ENCODE assay signal across 6 cellular contexts in the genomic region with DNA sequence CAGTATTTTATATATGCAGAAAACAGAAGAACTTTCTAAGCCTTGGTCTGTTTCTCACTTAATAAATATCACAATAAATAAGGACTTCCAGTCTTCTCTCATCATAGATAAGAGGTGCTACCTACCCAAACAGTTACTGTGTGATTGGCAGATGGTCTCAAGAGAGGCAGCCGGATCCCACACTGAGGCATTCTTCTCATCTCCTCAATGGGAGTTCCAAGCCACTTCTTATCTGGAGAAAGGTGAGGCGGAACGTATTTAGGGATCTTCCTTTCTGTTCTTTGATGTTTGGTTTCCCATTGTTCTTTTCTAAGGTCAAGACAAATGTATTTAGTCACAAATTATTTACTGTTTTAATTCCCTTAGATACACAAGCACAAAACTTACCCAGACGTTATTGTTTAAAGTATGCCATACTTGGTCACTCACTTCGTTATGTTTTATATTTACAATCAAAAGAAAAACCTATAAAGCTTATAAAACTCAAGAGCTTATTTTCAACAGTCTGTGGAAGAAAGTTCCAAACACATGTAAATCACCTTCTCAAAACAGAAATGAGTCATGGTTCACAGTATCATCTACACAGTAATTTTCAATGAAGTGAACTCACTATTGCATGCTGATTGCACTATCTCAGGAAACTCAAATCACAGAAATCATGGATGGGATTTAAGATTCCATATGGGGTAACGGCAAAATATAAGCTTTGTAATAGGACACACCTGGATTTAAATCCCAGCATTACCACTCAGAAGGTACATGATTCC. TPM values are rescaled to one million over a fixed set of nuclear protein-coding genes. Genes with fewer than 3 reads are reported as not detected.
DNase-seq lines count a peak whose midpoint lies in the region; ATAC-seq and TF ChIP-seq lines count a peak whose summit lies in the region.
"Not testable (repeated sequence)": the region's sequence is repeated elsewhere in the genome, so short reads cannot be mapped to it uniquely, and the experiment has no call there.

No MANE protein-coding gene starts in this region.

- H3K36me3 Mint-ChIP-seq in activated CD4-positive, alpha-beta T cell treated with anti-CD3 and anti-CD28 coated beads for 36 hours (ENCODE audit: low read depth), result not testable (repeated sequence)
- H3K36me3 Mint-ChIP-seq in MCF 10A (ENCODE audit: insufficient read depth, unreplicated experiment) (peaks cover 19% of the 10 kb centered on the region), endodermal cell (ENCODE audit: low read depth) (peaks cover 11% of the 10 kb centered on the region)

- H3K9me3 Mint-ChIP-seq in activated CD4-positive, alpha-beta T cell treated with anti-CD3 and anti-CD28 coated beads for 36 hours (ENCODE audit: low read depth); MCF 10A (ENCODE audit: unreplicated experiment); endodermal cell: not testable (repeated sequence)

- not testable (repeated sequence) for H2AFZ ChIP-seq in IMR-90 (replicated peaks; ENCODE audit: low read length, poor library complexity)

- not testable (repeated sequence) for H3K27me3 Mint-ChIP-seq in activated CD4-positive, alpha-beta T cell treated with anti-CD3 and anti-CD28 coated beads for 36 hours; MCF 10A (ENCODE audit: insufficient read depth, unreplicated experiment); endodermal cell (ENCODE audit: insufficient read depth)

- TF ChIP-seq RAD21 in IMR-90 (IDR thresholded peaks at IDR 0.05; ENCODE audit: low read length), result not testable (repeated sequence)

- not testable (repeated sequence) for H3K9ac ChIP-seq in IMR-90 (ENCODE audit: low read depth, low read length); endodermal cell (ENCODE audit: extremely low read depth, low read length, poor library complexity, severe bottlenecking); mesendoderm (ENCODE audit: low read length)

- H2BK20ac ChIP-seq in IMR-90 (ENCODE audit: low read depth, low read length), result not testable (repeated sequence)

- H3K36me3 ChIP-seq in IMR-90 (ENCODE audit: control insufficient read depth, insufficient read depth, low read length); mesendoderm (ENCODE audit: control insufficient read depth, insufficient read depth, low read length): not testable (repeated sequence)
- H3K36me3 ChIP-seq in endodermal cell (ENCODE audit: control insufficient read depth, insufficient read depth, low read length), result peaks cover 10% of the 10 kb centered on the region

- not testable (repeated sequence) for TF ChIP-seq POLR2A in IMR-90 (IDR thresholded peaks at IDR 0.05; ENCODE audit: low read depth, low read length)

- DNase-seq in IMR-90; activated CD4-positive, alpha-beta T cell treated with anti-CD3 and anti-CD28 coated beads for 36 hours; MCF 10A (ENCODE audit: unreplicated experiment); foreskin keratinocyte: not testable (repeated sequence)
- peak; percentile 65 for DNase-seq in endodermal cell
- DNase-seq in mesendoderm, result peak; percentile 85

- H2AK9ac ChIP-seq in IMR-90 (replicated peaks; ENCODE audit: low read depth, low read length, poor library complexity), result not testable (repeated sequence)

- intact Hi-C loops in IMR-90 (cut with micrococcal nuclease); activated CD4-positive, alpha-beta T cell treated with anti-CD3 and anti-CD28 coated beads for 36 hours (cut with DNase I, micrococcal nuclease); MCF 10A (cut with micrococcal nuclease): not testable (repeated sequence)

- not testable (repeated sequence) for BruUV-seq in IMR-90 (replicated peaks; lab: Mats Ljungman, UMichigan)
- BruUV-seq in MCF 10A (replicated peaks; lab: Mats Ljungman, UMichigan), result TSS peak; percentile 68

- H4K8ac ChIP-seq in IMR-90 (ENCODE audit: low read depth in 2 of 2, low read length in 2 of 2); mesendoderm (ENCODE audit: low read depth, low read length): not testable (repeated sequence)

- H3K27ac Mint-ChIP-seq in activated CD4-positive, alpha-beta T cell treated with anti-CD3 and anti-CD28 coated beads for 36 hours; MCF 10A (ENCODE audit: low read depth, unreplicated experiment): not testable (repeated sequence)
- H3K27ac Mint-ChIP-seq in endodermal cell, result peak overlapping the region; percentile 55

- H3K18ac ChIP-seq in IMR-90 (ENCODE audit: low read depth, low read length); mesendoderm (ENCODE audit: low read length): not testable (repeated sequence)

- not testable (repeated sequence) for H3K4me2 ChIP-seq in IMR-90 (ENCODE audit: low read depth, low read length); mesendoderm (ENCODE audit: low read length)

- H2BK15ac ChIP-seq in IMR-90 (ENCODE audit: low read depth, low read length); mesendoderm (replicated peaks; ENCODE audit: low read depth): not testable (repeated sequence)

- H2BK120ac ChIP-seq in IMR-90 (ENCODE audit: low read depth, low read length); mesendoderm (ENCODE audit: low read depth, low read length): not testable (repeated sequence)

- TF ChIP-seq CTCF in IMR-90 (conservative IDR thresholded peaks at IDR 0.05; ENCODE audit: low read depth, low read length); MCF 10A (IDR thresholded peaks at IDR 0.05; ENCODE audit: unreplicated experiment); endodermal cell (conservative IDR thresholded peaks at IDR 0.05); foreskin keratinocyte (conservative IDR thresholded peaks at IDR 0.05): not testable (repeated sequence)

- H3K4me3 Mint-ChIP-seq in activated CD4-positive, alpha-beta T cell treated with anti-CD3 and anti-CD28 coated beads for 36 hours; MCF 10A (ENCODE audit: unreplicated experiment); endodermal cell: not testable (repeated sequence)

- H3K27ac ChIP-seq in IMR-90 (ENCODE audit: insufficient read depth, low read length); endodermal cell (ENCODE audit: low read depth, low read length); foreskin keratinocyte; mesendoderm (ENCODE audit: low read depth, low read length): not testable (repeated sequence)

- not testable (repeated sequence) for H3K9me1 ChIP-seq in IMR-90 (ENCODE audit: insufficient read depth, low read length)

- H3K23ac ChIP-seq in IMR-90 (ENCODE audit: low read depth, low read length); mesendoderm (ENCODE audit: low read length): not testable (repeated sequence)

- dilution Hi-C loops in IMR-90 (cut with HindIII; ENCODE audit: low sequenced_read_pairs, unreplicated experiment), result not testable (repeated sequence)

- no CpG with 5 or more reads among the region's 6 CpGs for WGBS in IMR-90 (ENCODE audit: extremely low coverage in 2 of 2, insufficient read length in 1 of 2), 2 experiments
- WGBS in endodermal cell (ENCODE audit: insufficient coverage in 1 of 2, insufficient read length in 1 of 2), 2 experiments, result 50 to 63% methylated on average over 2 to 3 of the region's 6 CpGs
- no CpG with 5 or more reads among the region's 6 CpGs for WGBS in mesendoderm (ENCODE audit: extremely low coverage, insufficient coverage, low lambda C conversion rate)

- H3K4me3 ChIP-seq in IMR-90 (ENCODE audit: insufficient read depth, low read depth, low read length); endodermal cell (ENCODE audit: low read length); mesendoderm (ENCODE audit: low read length): not testable (repeated sequence)

- H3K56ac ChIP-seq in IMR-90 (ENCODE audit: extremely low read depth, insufficient read depth, low read length); mesendoderm (ENCODE audit: low read length): not testable (repeated sequence)

- not testable (repeated sequence) for H2BK5ac ChIP-seq in IMR-90 (ENCODE audit: low read depth, low read length, poor library complexity, severe bottlenecking); mesendoderm (ENCODE audit: low read length)

- H4K91ac ChIP-seq in IMR-90 (ENCODE audit: insufficient read depth, low read depth, low read length), result not testable (repeated sequence)

- not testable (repeated sequence) for H3K4me1 Mint-ChIP-seq in activated CD4-positive, alpha-beta T cell treated with anti-CD3 and anti-CD28 coated beads for 36 hours; MCF 10A (ENCODE audit: insufficient read depth, unreplicated experiment)
- peaks cover 27% of the 10 kb centered on the region for H3K4me1 Mint-ChIP-seq in endodermal cell

- not testable (repeated sequence) for H3K79me1 ChIP-seq in IMR-90 (ENCODE audit: low read depth in 1 of 2, low read length in 2 of 2); mesendoderm (ENCODE audit: low read length)

- not testable (repeated sequence) for H4K5ac ChIP-seq in IMR-90 (ENCODE audit: low read depth, low read length); mesendoderm (ENCODE audit: low read length)

- H3K79me2 ChIP-seq in mesendoderm (ENCODE audit: control insufficient read depth, insufficient read depth, low read length), result not testable (repeated sequence)

- H2AK5ac ChIP-seq in IMR-90 (ENCODE audit: low read depth, low read length); mesendoderm (ENCODE audit: low read length): not testable (repeated sequence)

- H3K4me1 ChIP-seq in IMR-90 (ENCODE audit: control insufficient read depth, insufficient read depth, low read length); endodermal cell (ENCODE audit: control insufficient read depth, insufficient read depth, low read length); foreskin keratinocyte; mesendoderm (ENCODE audit: control insufficient read depth, low read depth, low read length): not testable (repeated sequence)

- not testable (repeated sequence) for H3K4ac ChIP-seq in IMR-90 (ENCODE audit: low read depth, low read length); mesendoderm (ENCODE audit: low read depth, low read length)

- CTCF ChIA-PET in IMR-90 (lab: Yijun Ruan, JAX); activated CD4-positive, alpha-beta T cell treated with anti-CD3 and anti-CD28 coated beads for 36 hours (lab: Charles Lee); MCF 10A (lab: Yijun Ruan, JAX): not testable (repeated sequence)

- POLR2A ChIA-PET in IMR-90 (lab: Charles Lee; ENCODE audit: unreplicated experiment); activated CD4-positive, alpha-beta T cell treated with anti-CD3 and anti-CD28 coated beads for 36 hours (lab: Charles Lee); MCF 10A (lab: Yijun Ruan, JAX): not testable (repeated sequence)

- not testable (repeated sequence) for H4K20me1 ChIP-seq in IMR-90 (ENCODE audit: insufficient read depth, low read length)

- in situ Hi-C loops in IMR-90 (cut with MboI; ENCODE audit: low sequenced_read_pairs), result not testable (repeated sequence)

- not testable (repeated sequence) for H3K14ac ChIP-seq in IMR-90 (replicated peaks; ENCODE audit: low read depth, low read length)

- not testable (repeated sequence) for H3K9me3 ChIP-seq in IMR-90 (ENCODE audit: control insufficient read depth, insufficient read depth, low read length); endodermal cell (ENCODE audit: control insufficient read depth, low read length)

- peak; percentile 64 for ATAC-seq in IMR-90 (ENCODE audit: low read depth)
- ATAC-seq in activated CD4-positive, alpha-beta T cell treated with anti-CD3 and anti-CD28 coated beads for 36 hours, result peak; percentile 63
- peak; percentile 46 for ATAC-seq in foreskin keratinocyte

- H3K27me3 ChIP-seq in IMR-90 (ENCODE audit: control insufficient read depth, insufficient read depth, low read length); endodermal cell (ENCODE audit: control insufficient read depth, insufficient read depth, low read length, poor library complexity, severe bottlenecking); foreskin keratinocyte; mesendoderm (ENCODE audit: insufficient read depth, low read length, poor library complexity): not testable (repeated sequence)

RNA-seq across cellular contexts. Expression of a gene that starts 9.4 kb away (rescaled TPM):
- total RNA-seq in IMR-90 (2012; rRNA removed) (86.2 and 117 TPM in 2 replicates), MCF 10A (2022) (85.2 and 89.9 TPM in 2 replicates), endodermal cell (10 to 100 TPM; 86.3 to 88.5 TPM), foreskin keratinocyte (96.5 and 103 TPM in 2 replicates)
- polyA plus RNA-seq in IMR-90 (2012; rRNA removed) (74.4 and 82.4 TPM in 2 replicates), foreskin keratinocyte (121 and 132 TPM in 2 replicates)
- 29.6 and 49.6 TPM in 2 replicates for polyA plus RNA-seq in IMR-90 (2012; cell fraction: cytosol; rRNA removed)
- polyA plus RNA-seq in IMR-90 (2012; cell fraction: nucleus; rRNA removed; ENCODE audit: low replicate concordance), result 7.6 and 36.7 TPM in 2 replicates
- 10 to 100 TPM; 72.6 to 79.5 TPM for total RNA-seq in activated CD4-positive, alpha-beta T cell treated with anti-CD3 and anti-CD28 coated beads for 36 hours
- polyA plus RNA-seq in endodermal cell (2013, experiment 1 of 2), result 77.8 TPM
- polyA plus RNA-seq in endodermal cell (2013, experiment 2 of 2), result 68.3 TPM
- polyA plus RNA-seq in mesendoderm (2013, experiment 1 of 2), result 139 TPM
- 140 TPM for polyA plus RNA-seq in mesendoderm (2013, experiment 2 of 2)
